In the genomic region with DNA sequence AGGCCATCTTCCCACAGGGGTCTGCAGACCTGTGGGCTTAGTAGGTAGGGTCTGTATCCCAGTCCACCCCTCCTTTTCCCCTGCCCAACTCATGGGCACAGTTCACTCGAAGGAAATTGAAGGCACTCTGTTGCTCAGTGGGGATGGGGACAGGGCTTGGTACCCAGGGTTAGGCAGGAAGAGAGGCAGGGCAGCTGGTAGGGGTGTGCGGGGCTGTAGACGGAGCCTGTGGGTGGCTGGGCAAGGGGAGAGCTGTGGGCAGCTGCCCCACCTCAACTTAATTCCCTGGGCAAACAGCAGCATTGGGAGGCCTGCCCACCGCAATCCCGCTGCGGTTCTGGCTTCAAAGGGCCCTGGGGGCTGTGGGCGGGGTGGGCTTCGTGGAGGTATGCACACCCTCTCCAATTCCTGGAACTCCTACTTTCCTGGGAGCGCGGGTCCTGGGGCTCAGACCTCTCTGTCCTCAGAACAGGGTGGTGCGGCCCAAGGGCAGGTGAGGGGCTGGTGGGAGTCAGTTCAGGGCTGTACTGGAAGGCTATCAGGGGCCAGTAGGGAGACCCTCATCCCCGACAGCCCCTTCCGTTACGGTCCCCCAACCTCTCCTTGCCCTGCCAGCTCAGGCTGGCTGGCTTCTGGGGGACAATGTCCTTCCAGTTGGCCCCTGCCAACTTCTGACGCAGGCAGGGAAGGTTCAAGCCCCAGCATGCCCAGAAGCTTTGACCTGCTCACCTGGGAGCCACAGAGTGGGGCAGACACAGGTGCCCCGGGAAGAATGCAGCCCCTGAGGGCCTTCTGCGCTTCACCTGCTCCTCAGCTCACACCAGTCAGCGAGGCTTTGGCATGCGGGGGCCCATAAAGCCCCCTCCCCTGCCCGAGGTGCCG, we compare ENCODE assay signal across 13 cellular contexts. TPM values are rescaled to one million over a fixed set of nuclear protein-coding genes. Genes with fewer than 3 reads are reported as not detected.
DNase-seq lines count a peak whose midpoint lies in the region; ATAC-seq and TF ChIP-seq lines count a peak whose summit lies in the region.
"Had no signal": no experiment of that assay in that cellular context is flagged by ENCODE, and none has a peak within 500 bp of the region (broad histone marks: within the 10 kb centered on the region; RNA-seq: fewer than 3 reads in every experiment).

No MANE protein-coding gene starts in this region.

- CTCF ChIA-PET in HCT116 (lab: Charles Lee): interaction anchor here (1.0 to 1.5 kb wide), 6 partner anchors 9 to 148 kb away, joined by 5 to 11 read pairs (median 8); no protein-coding TSS in a partner anchor

- POLR2A ChIA-PET in HCT116 (lab: Charles Lee): interaction anchor here (0.7 to 2.9 kb wide), 6 partner anchors 10 to 191 kb away, joined by 3 to 18 read pairs (median 4); a partner anchor contains a TSS

- H4K20me1 ChIP-seq in HCT116 (ENCODE audit: insufficient read depth): no peaks in the 10 kb centered on the region

- DNase-seq in HCT116 (ENCODE audit: low read depth, low spot score) (no peak), WERI-Rb-1 (no peak), islet precursor cell (peak; percentile 67), NCI-H1436 (lab: John Stamatoyannopoulos, UW) (no peak), NCI-H2227 treated with DMSO at 0.1 percent for 48 hours (lab: John Stamatoyannopoulos, UW) (no peak)
- no peak for DNase-seq in NK-92 treated with Interleukin-12 subunit alpha and Interleukin-12 subunit beta, amount 100 ng/mL, for 24 hours (lab: John Stamatoyannopoulos, UW)
- DNase-seq: activated CD8-positive, alpha-beta memory T cell treated with anti-CD3 and anti-CD28 coated beads, Interleukin-2, amount 50 U/mL, for 48 hours; cortex of kidney; stimulated activated naive B cell treated with anti-CD40 and anti-IgM and Interleukin-4, amounts not matched to agents 10 μg/mL and 1 μg/mL and 100 μg/mL, for 72 hours had no signal

- intact Hi-C loops in HCT116 (cut with micrococcal nuclease): no loop called here

- no peaks in the 10 kb centered on the region for H3K79me2 ChIP-seq in HCT116 (ENCODE audit: insufficient read depth, low read length)

- H2AFZ ChIP-seq in HCT116 (ENCODE audit: low read depth, low read length, poor library complexity, severe bottlenecking): no peak overlapping the region

- peaks cover 24 to 26% of the 10 kb centered on the region in 2 experiments for H3K4me1 ChIP-seq in HCT116 (ENCODE audit: control insufficient read depth in 1 of 2, insufficient read depth in 2 of 2, low read length in 2 of 2)

- H3K27me3 ChIP-seq in HCT116 (ENCODE audit: insufficient read depth, low read length) (no peaks in the 10 kb centered on the region), WERI-Rb-1 (ENCODE audit: insufficient read depth, low read depth, severe bottlenecking) (no peaks in the 10 kb centered on the region)

- no peaks in the 10 kb centered on the region for H3K36me3 ChIP-seq in HCT116 (ENCODE audit: control insufficient read depth in 1 of 2, insufficient read depth in 2 of 2, low read length in 2 of 2)
- H3K36me3 ChIP-seq in WERI-Rb-1: no peaks in the 10 kb centered on the region

- H3K9ac ChIP-seq in HCT116 (ENCODE audit: low read length): no peak overlapping the region

- peak overlapping the region; percentile 56 for H3K27ac ChIP-seq in C4-2B
- peak overlapping the region; percentile 56 for H3K27ac ChIP-seq in HCT116 (ENCODE audit: low read depth, low read length)
- H3K27ac ChIP-seq in WERI-Rb-1: peak overlapping the region; percentile 40; the same call in 1 of the 2 replicates

- TF ChIP-seq POLR2A in HCT116 (IDR thresholded peaks at IDR 0.05; ENCODE audit: borderline replicate concordance, extremely low read depth, insufficient read depth, insufficient read length): no peak

- no TSS peak for BruUV-seq in HCT116 (replicated peaks; lab: Mats Ljungman, UMichigan)

- RAD21 ChIA-PET in HCT116 (lab: Charles Lee; ENCODE audit: low non-redundant PET in 1 of 2, low total read pairs in 2 of 2, uncharacterized antibody in 2 of 2, unreplicated experiment in 2 of 2): interaction anchor here in 1 of 2 experiments (1.3 kb wide), 1 partner anchor 148 kb away, joined by 3 read pairs; no protein-coding TSS in a partner anchor

- no peak for TF ChIP-seq CTCF in C4-2B (conservative IDR thresholded peaks at IDR 0.05)
- TF ChIP-seq CTCF in HCT116 (IDR thresholded peaks at IDR 0.05 in 2 of 3, conservative IDR thresholded peaks at IDR 0.05 in 1 of 3; ENCODE audit: borderline replicate concordance in 1 of 3, insufficient read depth in 1 of 3, low read depth in 2 of 3, low read length in 2 of 3): no peak
- TF ChIP-seq CTCF in WERI-Rb-1 (IDR thresholded peaks at IDR 0.05; ENCODE audit: low read depth, low read length): no peak

- H3K9me2 ChIP-seq in HCT116 (ENCODE audit: insufficient read depth): no peaks in the 10 kb centered on the region

- no peaks in the 10 kb centered on the region for H3K9me3 ChIP-seq in HCT116 (ENCODE audit: control insufficient read depth in 1 of 2, insufficient read depth in 1 of 2, low read depth in 1 of 2, low read length in 2 of 2)
- H3K9me3 ChIP-seq in WERI-Rb-1 (ENCODE audit: severe bottlenecking): no peaks in the 10 kb centered on the region

- H3K4me3 ChIP-seq in HCT116 (replicated peaks in 1 of 2; ENCODE audit: low read depth in 1 of 2, low read length in 2 of 2): 0 out of 4 replicates have a peak overlapping the region, but pooled peaks of 1 of the 2 experiments have one; percentile 15
- H3K4me3 ChIP-seq in WERI-Rb-1 (ENCODE audit: low read depth, low read length): no peak overlapping the region

- H3K4me2 ChIP-seq in HCT116 (ENCODE audit: low read length): peak overlapping the region; percentile 93

- no peak for TF ChIP-seq RAD21 in HCT116 (IDR thresholded peaks at IDR 0.05; ENCODE audit: low read depth)

- ATAC-seq in HCT116 (peak; percentile 60), GM18868 (IDR thresholded peaks at IDR 0.05; ENCODE audit: unreplicated experiment) (no peak)
- ATAC-seq: Right ventricle myocardium inferior; stimulated activated naive B cell treated with anti-CD40 and anti-IgM and Interleukin-4, amounts not matched to agents 10 μg/mL and 1 μg/mL and 100 μg/mL, for 72 hours had no signal

TF ChIP-seq in HCT116, 20 proteins besides CTCF, POLR2A, EP300 and RAD21:
- TF ChIP-seq CEBPB (IDR thresholded peaks at IDR 0.05; ENCODE audit: low read depth): no peak
- TF ChIP-seq, protein P1, sequence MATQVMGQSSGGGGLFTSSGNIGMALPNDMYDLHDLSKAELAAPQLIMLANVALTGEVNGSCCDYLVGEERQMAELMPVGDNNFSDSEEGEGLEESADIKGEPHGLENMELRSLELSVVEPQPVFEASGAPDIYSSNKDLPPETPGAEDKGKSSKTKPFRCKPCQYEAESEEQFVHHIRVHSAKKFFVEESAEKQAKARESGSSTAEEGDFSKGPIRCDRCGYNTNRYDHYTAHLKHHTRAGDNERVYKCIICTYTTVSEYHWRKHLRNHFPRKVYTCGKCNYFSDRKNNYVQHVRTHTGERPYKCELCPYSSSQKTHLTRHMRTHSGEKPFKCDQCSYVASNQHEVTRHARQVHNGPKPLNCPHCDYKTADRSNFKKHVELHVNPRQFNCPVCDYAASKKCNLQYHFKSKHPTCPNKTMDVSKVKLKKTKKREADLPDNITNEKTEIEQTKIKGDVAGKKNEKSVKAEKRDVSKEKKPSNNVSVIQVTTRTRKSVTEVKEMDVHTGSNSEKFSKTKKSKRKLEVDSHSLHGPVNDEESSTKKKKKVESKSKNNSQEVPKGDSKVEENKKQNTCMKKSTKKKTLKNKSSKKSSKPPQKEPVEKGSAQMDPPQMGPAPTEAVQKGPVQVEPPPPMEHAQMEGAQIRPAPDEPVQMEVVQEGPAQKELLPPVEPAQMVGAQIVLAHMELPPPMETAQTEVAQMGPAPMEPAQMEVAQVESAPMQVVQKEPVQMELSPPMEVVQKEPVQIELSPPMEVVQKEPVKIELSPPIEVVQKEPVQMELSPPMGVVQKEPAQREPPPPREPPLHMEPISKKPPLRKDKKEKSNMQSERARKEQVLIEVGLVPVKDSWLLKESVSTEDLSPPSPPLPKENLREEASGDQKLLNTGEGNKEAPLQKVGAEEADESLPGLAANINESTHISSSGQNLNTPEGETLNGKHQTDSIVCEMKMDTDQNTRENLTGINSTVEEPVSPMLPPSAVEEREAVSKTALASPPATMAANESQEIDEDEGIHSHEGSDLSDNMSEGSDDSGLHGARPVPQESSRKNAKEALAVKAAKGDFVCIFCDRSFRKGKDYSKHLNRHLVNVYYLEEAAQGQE (IDR thresholded peaks at IDR 0.05; ENCODE audit: low read depth): no peak
- no peak for TF ChIP-seq JUND (IDR thresholded peaks at IDR 0.05)
- TF ChIP-seq, protein P2, sequence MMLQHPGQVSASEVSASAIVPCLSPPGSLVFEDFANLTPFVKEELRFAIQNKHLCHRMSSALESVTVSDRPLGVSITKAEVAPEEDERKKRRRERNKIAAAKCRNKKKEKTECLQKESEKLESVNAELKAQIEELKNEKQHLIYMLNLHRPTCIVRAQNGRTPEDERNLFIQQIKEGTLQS (IDR thresholded peaks at IDR 0.05): no peak
- no peak for TF ChIP-seq YY1 (IDR thresholded peaks at IDR 0.05; ENCODE audit: extremely low read depth, insufficient replicate concordance, low read depth, low read length)
- no peak for TF ChIP-seq ZFX (IDR thresholded peaks at IDR 0.05)
- TF ChIP-seq POLR2AphosphoS5 (IDR thresholded peaks at IDR 0.05; ENCODE audit: low read depth, low read length): no peak
- TF ChIP-seq, protein P3, sequence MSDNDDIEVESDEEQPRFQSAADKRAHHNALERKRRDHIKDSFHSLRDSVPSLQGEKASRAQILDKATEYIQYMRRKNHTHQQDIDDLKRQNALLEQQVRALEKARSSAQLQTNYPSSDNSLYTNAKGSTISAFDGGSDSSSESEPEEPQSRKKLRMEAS (IDR thresholded peaks at IDR 0.05): no peak

RNA-seq across cellular contexts. Expression of a gene that starts 9.1 kb away (rescaled TPM):
- 0.61 TPM for total RNA-seq in HCT116 (2021; ENCODE audit: unreplicated experiment)
- polyA plus RNA-seq in HCT116 (2012): 0.27 and 0.30 TPM in 2 replicates
- total RNA-seq: Right ventricle myocardium inferior had no signal

RNA-seq across cellular contexts. Expression of a gene that starts 28.3 kb away (rescaled TPM):
- total RNA-seq in HCT116 (2021; ENCODE audit: unreplicated experiment): 114 TPM
- 57.8 and 59.4 TPM in 2 replicates for polyA plus RNA-seq in HCT116 (2012)

RNA-seq across cellular contexts. Expression of a gene that starts 53.0 kb away (rescaled TPM):
- total RNA-seq in HCT116 (2021; ENCODE audit: unreplicated experiment): not detected
- polyA plus RNA-seq in HCT116 (2012): 10.7 and 15.1 TPM in 2 replicates
- total RNA-seq: renal cortical epithelial cell, Right ventricle myocardium inferior had no signal

RNA-seq across cellular contexts. Expression of a gene that starts 57.4 kb away (rescaled TPM):
- total RNA-seq in HCT116 (2021; ENCODE audit: unreplicated experiment): 0.27 TPM
- 0.13 and 0.15 TPM in 2 replicates for polyA plus RNA-seq in HCT116 (2012)
- total RNA-seq: Right ventricle myocardium inferior had no signal

RNA-seq across cellular contexts. Expression of a gene that starts 59.6 kb away (rescaled TPM):
- total RNA-seq in HCT116 (2021; ENCODE audit: unreplicated experiment): 152 TPM
- 117 and 132 TPM in 2 replicates for polyA plus RNA-seq in HCT116 (2012)
